8 cellular contexts compared by ENCODE assay signal in genomic region chr2:188978291-188979081, GRCh38. TPM values are rescaled to one million over a fixed set of nuclear protein-coding genes. Genes with fewer than 3 reads are reported as not detected.
A peak's percentile ranks its signal among the peaks of the same experiment; 100 is the strongest.
DNase-seq lines count a peak whose midpoint lies in the region; ATAC-seq and TF ChIP-seq lines count a peak whose summit lies in the region.

No MANE protein-coding gene starts in this region.

- H3K27ac Mint-ChIP-seq in endothelial cell (ENCODE audit: unreplicated experiment): no peak overlapping the region

- no peak overlapping the region for H3K4me3 Mint-ChIP-seq in endothelial cell (ENCODE audit: unreplicated experiment)

- peaks cover 0 to 15% of the 10 kb centered on the region in 2 donors for H3K4me1 ChIP-seq in neuronal stem cell (ENCODE audit: control insufficient read depth in 2 of 2, insufficient read depth in 1 of 2, low read depth in 1 of 2, low read length in 2 of 2)

- H4K8ac ChIP-seq in neuronal stem cell (ENCODE audit: low read depth, low read length): no peak overlapping the region

- H3K27me3 ChIP-seq in neuronal stem cell (ENCODE audit: control insufficient read depth in 3 of 3, insufficient read depth in 3 of 3, low read depth in 1 of 3, low read length in 3 of 3): no peaks in the 10 kb centered on the region

- H2BK12ac ChIP-seq in neuronal stem cell (ENCODE audit: low read length): no peak overlapping the region

- TF ChIP-seq CTCF in endothelial cell (IDR thresholded peaks at IDR 0.05; ENCODE audit: unreplicated experiment): no peak

- no peak overlapping the region for H3K4ac ChIP-seq in neuronal stem cell (ENCODE audit: low read length)

- peak overlapping the region; percentile 70 for H2AFZ ChIP-seq in neuronal stem cell (ENCODE audit: low read length)

- H2BK120ac ChIP-seq in neuronal stem cell (ENCODE audit: low read depth, low read length): no peak overlapping the region

- H3K4me2 ChIP-seq in neuronal stem cell (ENCODE audit: insufficient read depth, low read length, poor library complexity, severe bottlenecking): no peak overlapping the region

- H3K9me3 ChIP-seq in neuronal stem cell (replicated peaks in 1 of 2; ENCODE audit: control insufficient read depth in 2 of 2, insufficient read depth in 1 of 2, low read depth in 1 of 2, low read length in 2 of 2): no peaks in the 10 kb centered on the region

- no peaks in the 10 kb centered on the region for H3K36me3 ChIP-seq in neuronal stem cell (replicated peaks in 1 of 2; ENCODE audit: control insufficient read depth in 2 of 2, insufficient read depth in 2 of 2, low read length in 2 of 2)

- DNase-seq in dermis blood vessel endothelial cell (peak; percentile 52), neuronal stem cell (ENCODE audit: low spot score) (no peak), endothelial cell (ENCODE audit: low spot score) (no peak), Ammon's horn (ENCODE audit: low spot score) (no peak), SKM-1 (lab: John Stamatoyannopoulos, UW; ENCODE audit: unreplicated experiment) (no peak)

- H4K91ac ChIP-seq in neuronal stem cell (ENCODE audit: low read depth, low read length, poor library complexity): no peak overlapping the region

- no peak overlapping the region for H3K27ac ChIP-seq in neuronal stem cell (replicated peaks; ENCODE audit: low read length)

- H3K4me1 Mint-ChIP-seq in endothelial cell (ENCODE audit: unreplicated experiment): peaks cover 8% of the 10 kb centered on the region

- no peaks in the 10 kb centered on the region for H3K9me3 Mint-ChIP-seq in endothelial cell (ENCODE audit: unreplicated experiment)

- no CpG with 5 or more reads among the region's 6 CpGs for WGBS in neuronal stem cell (ENCODE audit: extremely low coverage in 2 of 2, insufficient read length in 2 of 2, insufficient replicate concordance in 1 of 2), 2 donors

- ATAC-seq in GM18502 (IDR thresholded peaks at IDR 0.05; ENCODE audit: poor library complexity, unreplicated experiment) (peak; percentile 93), GM21825 (IDR thresholded peaks at IDR 0.05; ENCODE audit: unreplicated experiment) (peak; percentile 85)

- no peak overlapping the region for H3K23ac ChIP-seq in neuronal stem cell (ENCODE audit: low read depth, low read length, poor library complexity)

- no peak overlapping the region for H2BK15ac ChIP-seq in neuronal stem cell (ENCODE audit: low read length)

- no peaks in the 10 kb centered on the region for H3K79me1 ChIP-seq in neuronal stem cell (ENCODE audit: low read depth, low read length)

- H3K18ac ChIP-seq in neuronal stem cell (ENCODE audit: low read length): no peak overlapping the region

- H3K4me3 ChIP-seq in neuronal stem cell (ENCODE audit: low read length in 2 of 2): no peak overlapping the region

- no peak for TF ChIP-seq EP300 in Ishikawa (IDR thresholded peaks at IDR 0.05; ENCODE audit: borderline replicate concordance)

- peak; percentile 21 for TF ChIP-seq RAD21 in Ishikawa (IDR thresholded peaks at IDR 0.05; ENCODE audit: low read depth)

- H3K14ac ChIP-seq in neuronal stem cell (ENCODE audit: low read length): no peak overlapping the region

- H3K36me3 Mint-ChIP-seq in endothelial cell (ENCODE audit: low read depth, unreplicated experiment): no peaks in the 10 kb centered on the region

- no peak overlapping the region for H2BK5ac ChIP-seq in neuronal stem cell (ENCODE audit: low read length)

- no peak overlapping the region for H3K9ac ChIP-seq in neuronal stem cell (ENCODE audit: low read depth, low read length, poor library complexity)

- H2AK5ac ChIP-seq in neuronal stem cell (ENCODE audit: low read depth, low read length): no peak overlapping the region

- no peaks in the 10 kb centered on the region for H3K27me3 Mint-ChIP-seq in endothelial cell (ENCODE audit: unreplicated experiment)

TF ChIP-seq in Ishikawa, 13 proteins besides CTCF, POLR2A, EP300 and RAD21:
- peak; percentile 7; the same call in 1 of the 2 replicates for TF ChIP-seq USF1 (IDR thresholded peaks at IDR 0.05)
- no peak for TF ChIP-seq EGR1 (IDR thresholded peaks at IDR 0.05)

RNA-seq across cellular contexts. Expression of gene COL3A1, which starts 4.3 kb away (rescaled TPM):
- total RNA-seq in dermis blood vessel endothelial cell: 4.2 and 10.9 TPM in 2 replicates
- 0.06 TPM for polyA plus RNA-seq in neuronal stem cell (2013, experiment 1 of 2)
- 0.11 TPM for polyA plus RNA-seq in neuronal stem cell (2013, experiment 2 of 2)
- 0.31 TPM for total RNA-seq in endothelial cell (ENCODE audit: unreplicated experiment)
